Comparison of ENCODE assay signal across 23 cellular contexts in the genomic region with DNA sequence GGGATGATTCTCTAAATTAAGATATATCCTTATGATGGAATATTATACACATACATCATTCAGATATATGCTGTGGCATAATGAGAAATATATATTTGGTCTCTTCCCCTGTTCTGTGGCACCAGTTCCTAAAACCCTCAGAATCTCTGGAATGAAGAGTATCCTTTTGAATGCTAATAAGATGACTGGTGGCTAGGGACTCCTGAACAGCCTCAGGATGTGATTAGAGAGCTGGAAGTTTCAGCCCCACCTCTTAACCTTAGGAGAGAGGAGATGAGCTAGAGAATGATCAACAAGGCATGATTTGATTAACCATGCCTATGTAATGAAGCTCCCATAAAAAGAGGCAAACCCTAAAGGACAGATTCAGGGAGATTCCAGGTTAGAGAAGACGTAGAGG.
"Had no signal": no experiment of that assay in that cellular context is flagged by ENCODE, and none has a peak within 500 bp of the region (broad histone marks: within the 10 kb centered on the region; RNA-seq: fewer than 3 reads in every experiment).

No MANE protein-coding gene starts in this region.

- DNase-seq: effector CD4-positive, alpha-beta T cell; endodermal cell; foreskin melanocyte; head of caudate nucleus; immature natural killer cell; left cardiac atrium; left ventricle myocardium inferior; lower lobe of right lung; midbrain; occipital lobe; pancreas; right cardiac atrium; small intestine; stimulated activated CD4-positive, alpha-beta T cell treated with anti-CD3 and anti-CD28 coated beads, Interleukin-12 subunit alpha, Interleukin-12 subunit beta, amount 100 ng/mL, for 4 hours; stimulated activated naive CD4-positive, alpha-beta T cell treated with Interleukin-2 at 50 U/mL for 16 hours; trophoblast cell had no signal

- H3K27me3 Mint-ChIP-seq: memory B cell; natural killer cell treated with Interleukin-12 subunit alpha and Interleukin-12 subunit beta and Interleukin-15 and Interleukin-18, amount 100 ng/mL, for 72 hours; progenitor cell of endocrine pancreas had no signal

- H3K79me2 ChIP-seq: hepatocyte had no signal

- ATAC-seq: left cardiac atrium; lower lobe of right lung; natural killer cell treated with Interleukin-12 subunit alpha and Interleukin-12 subunit beta and Interleukin-15 and Interleukin-18, amount 100 ng/mL, for 72 hours; pancreas; right cardiac atrium had no signal

- H2AFZ ChIP-seq: hepatocyte had no signal

- H3K9me3 ChIP-seq: lower lobe of right lung, pancreas had no signal

- FAIRE-seq: endothelial cell of umbilical vein, keratinocyte, small intestine had no signal

- H3K27ac Mint-ChIP-seq: endodermal cell; immature natural killer cell; memory B cell; natural killer cell treated with Interleukin-12 subunit alpha and Interleukin-12 subunit beta and Interleukin-15 and Interleukin-18, amount 100 ng/mL, for 72 hours; progenitor cell of endocrine pancreas had no signal

- H3K36me3 ChIP-seq: left ventricle myocardium inferior, lower lobe of right lung, pancreas had no signal

- H3K27ac ChIP-seq: coronary artery, hepatocyte, left ventricle myocardium inferior, lower lobe of right lung, pancreas had no signal

- H3K4me2 ChIP-seq: hepatocyte had no signal

- H3K4me1 Mint-ChIP-seq: immature natural killer cell, memory B cell had no signal

- H3K36me3 Mint-ChIP-seq: immature natural killer cell, memory B cell had no signal

- H3K4me3 Mint-ChIP-seq: endodermal cell; immature natural killer cell; memory B cell; natural killer cell treated with Interleukin-12 subunit alpha and Interleukin-12 subunit beta and Interleukin-15 and Interleukin-18, amount 100 ng/mL, for 72 hours had no signal

- H3K27me3 ChIP-seq: hepatocyte, pancreas had no signal

- H3K4me3 ChIP-seq: coronary artery, hepatocyte, left ventricle myocardium inferior, lower lobe of right lung, pancreas had no signal

- H3K4me1 ChIP-seq: left ventricle myocardium inferior, lower lobe of right lung, pancreas had no signal
